19 cellular contexts compared by ENCODE assay signal in the genomic region with DNA sequence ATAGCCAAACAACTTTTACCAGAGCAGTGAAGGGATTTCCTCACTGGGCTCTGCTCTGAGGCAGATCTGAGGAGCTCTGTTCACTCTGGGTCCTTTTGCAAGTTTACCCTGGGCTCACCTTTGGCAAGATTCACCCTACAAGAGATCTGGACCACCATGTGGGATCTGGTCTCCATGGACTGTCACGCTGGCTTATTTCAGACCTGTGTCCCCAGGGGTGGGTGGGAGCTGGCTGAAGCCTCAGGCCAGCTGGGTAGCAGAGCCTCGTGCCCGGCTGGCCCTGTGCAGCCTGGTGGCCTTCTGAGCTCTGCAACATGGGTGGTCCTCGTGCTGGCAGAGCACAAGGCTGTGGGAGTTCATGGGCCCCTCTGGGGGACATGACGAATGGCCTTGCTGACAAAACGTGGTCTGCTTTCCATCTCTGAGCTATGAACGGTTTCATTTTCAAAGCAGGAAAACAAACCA.
DNase-seq lines count a peak whose midpoint lies in the region; ATAC-seq and TF ChIP-seq lines count a peak whose summit lies in the region.
"Had no signal": no experiment of that assay in that cellular context is flagged by ENCODE, and none has a peak within 500 bp of the region (broad histone marks: within the 10 kb centered on the region; RNA-seq: fewer than 3 reads in every experiment).

No MANE protein-coding gene starts in this region.

- H3K4me1 ChIP-seq in right cardiac atrium (ENCODE audit: control insufficient read depth, insufficient read depth, low read length): peaks cover 2% of the 10 kb centered on the region
- H3K4me1 ChIP-seq: lower lobe of right lung, suprapubic skin had no signal

- DNase-seq in GM03348 (ENCODE audit: low spot score): peak; percentile 35
- DNase-seq in astrocyte of the hippocampus (ENCODE audit: low read depth, low spot score): peak; percentile 35
- DNase-seq in right cardiac atrium: peak; percentile 46 to 85 (median 75)
- peak; percentile 51 for DNase-seq in skeletal muscle cell (ENCODE audit: low read depth)
- DNase-seq in WERI-Rb-1: no peak
- DNase-seq in NCI-H1436 (lab: John Stamatoyannopoulos, UW): no peak
- no peak for DNase-seq in NCI-H524 (lab: John Stamatoyannopoulos, UW)
- DNase-seq: activated CD4-positive, alpha-beta T cell treated with anti-CD3 and anti-CD28 coated beads for 1 hour; activated CD8-positive, alpha-beta memory T cell treated with anti-CD3 and anti-CD28 coated beads, Interleukin-2, amount 50 U/mL, for 4 hours; activated naive CD4-positive, alpha-beta T cell treated with anti-CD3 and anti-CD28 coated beads, Interleukin-2, amount 50 U/mL, for 16 hours; DMS 273 treated with DMSO at 0.1 percent for 48 hours; effector CD4-positive, alpha-beta T cell; lower lobe of right lung; naive thymus-derived CD8-positive, alpha-beta T cell; NCI-H146; NCI-H510A treated with DMSO at 0.1 percent for 48 hours; SIG-M5 had no signal

- intact Hi-C loops in right cardiac atrium (cut with DNase I): no loop called here

- H3K4me3 ChIP-seq in right cardiac atrium (ENCODE audit: low read length): no peak overlapping the region
- H3K4me3 ChIP-seq in skeletal muscle cell (ENCODE audit: low read depth, low read length): no peak overlapping the region
- H3K4me3 ChIP-seq in WERI-Rb-1 (ENCODE audit: low read depth, low read length): no peak overlapping the region
- H3K4me3 ChIP-seq: lower lobe of right lung, suprapubic skin had no signal

- H3K27ac ChIP-seq in right cardiac atrium (ENCODE audit: low read length) (no peak overlapping the region), WERI-Rb-1 (no peak overlapping the region)
- H3K27ac ChIP-seq: lower lobe of right lung, suprapubic skin had no signal

- H3K9me3 ChIP-seq in right cardiac atrium (ENCODE audit: control insufficient read depth, low read length): no peaks in the 10 kb centered on the region
- no peaks in the 10 kb centered on the region for H3K9me3 ChIP-seq in WERI-Rb-1 (ENCODE audit: severe bottlenecking)
- H3K9me3 ChIP-seq: lower lobe of right lung, suprapubic skin had no signal

- ATAC-seq in right cardiac atrium: peak; percentile 80 to 91
- ATAC-seq in HG03521 (IDR thresholded peaks at IDR 0.05; ENCODE audit: unreplicated experiment): no peak
- ATAC-seq: lower lobe of right lung; naive thymus-derived CD8-positive, alpha-beta T cell had no signal

- 27% methylated on average over 7 of the region's 7 CpGs for WGBS in right cardiac atrium

- no peaks in the 10 kb centered on the region for H3K27me3 ChIP-seq in right cardiac atrium (ENCODE audit: control insufficient read depth, insufficient read depth)
- no peaks in the 10 kb centered on the region for H3K27me3 ChIP-seq in WERI-Rb-1 (ENCODE audit: insufficient read depth, low read depth, severe bottlenecking)
- H3K27me3 ChIP-seq: suprapubic skin had no signal

- TF ChIP-seq CTCF in WERI-Rb-1 (IDR thresholded peaks at IDR 0.05; ENCODE audit: low read depth, low read length): no peak

- H3K36me3 ChIP-seq in WERI-Rb-1: no peaks in the 10 kb centered on the region
- H3K36me3 ChIP-seq: lower lobe of right lung, suprapubic skin had no signal

Comparison
In these comparisons a context has a peak if more than half of its experiments do, and no peak if none do; other contexts are left out.
1. DNase-seq: peak in GM03348 (single experiment), astrocyte of the hippocampus (single experiment), right cardiac atrium (3 of 3) and skeletal muscle cell (single experiment); none in WERI-Rb-1 (single experiment), NCI-H1436 (single experiment) and NCI-H524 (0 of 2).